ENCODE assay signal across 1 cellular context in the genomic region with DNA sequence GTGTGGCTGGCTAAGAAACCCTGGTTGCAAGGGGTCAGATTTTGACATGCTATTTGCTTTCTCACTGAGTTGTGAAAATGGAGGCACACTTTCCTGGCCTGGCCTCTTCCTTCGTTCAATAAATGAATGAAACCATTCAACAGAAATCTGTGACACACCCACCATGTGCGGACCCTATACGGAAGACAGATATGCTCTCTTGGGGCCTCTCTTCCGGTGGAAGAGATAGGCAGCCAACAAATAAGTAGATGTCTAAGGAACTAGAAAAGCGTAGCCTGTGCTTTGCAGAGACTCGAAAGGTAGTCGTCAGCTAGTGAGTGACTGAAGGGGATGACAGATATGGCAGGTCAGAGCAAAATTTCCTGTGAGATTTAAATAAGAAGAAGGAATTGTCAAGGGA.
TF ChIP-seq lines count a peak whose summit lies in the region.

No MANE protein-coding gene starts in this region.

TF ChIP-seq in neural cell, 6 proteins besides CTCF, POLR2A, EP300 and RAD21 (continued from another document):
- no peak for TF ChIP-seq MXI1 (conservative IDR thresholded peaks at IDR 0.05; ENCODE audit: poor library complexity, severe bottlenecking)
